ENCODE assay signal across 8 cellular contexts in genomic region chr11:33829430-33830141, GRCh38. TPM values are rescaled to one million over a fixed set of nuclear protein-coding genes. Genes with fewer than 3 reads are reported as not detected.
DNase-seq lines count a peak whose midpoint lies in the region; ATAC-seq and TF ChIP-seq lines count a peak whose summit lies in the region.

No MANE protein-coding gene starts in this region.

- TF ChIP-seq RAD21 in SK-N-SH (IDR thresholded peaks at IDR 0.05; ENCODE audit: low read length), result peak; percentile 88

- peak; percentile 93 for TF ChIP-seq CTCF in SK-N-SH (IDR thresholded peaks at IDR 0.05)

- TF ChIP-seq EP300 in SK-N-SH (IDR thresholded peaks at IDR 0.05; ENCODE audit: borderline replicate concordance in 1 of 2, low read depth in 1 of 2, low read length in 1 of 2), result no peak

- intact Hi-C loops in left ventricle myocardium superior (cut with micrococcal nuclease), result no loop called here
- intact Hi-C loops in posterior cingulate gyrus (cut with DNase I), result loop anchor here (1.0 to 10.0 kb wide), 3 partner anchors 21 to 465 kb away; no protein-coding TSS in a partner anchor

- peaks cover 0 to 7% of the 10 kb centered on the region in 2 experiments; a peak in 1 of 4 replicates for H3K4me1 ChIP-seq in SK-N-SH (ENCODE audit: control insufficient read depth in 1 of 2, insufficient read depth in 2 of 2, low read depth in 1 of 2, low read length in 1 of 2)

- peak overlapping the region; percentile 80 for H2AFZ ChIP-seq in SK-N-SH (ENCODE audit: low read depth)

- H3K4me2 ChIP-seq in SK-N-SH, result peak overlapping the region; percentile 74

- peak overlapping the region; percentile 19; the same call in 1 of the 2 replicates for H3K9ac ChIP-seq in SK-N-SH

- H3K4me3 Mint-ChIP-seq in IgD-negative memory B cell, result peak overlapping the region; percentile 2 to 89 (median 72)

- POLR2A ChIA-PET in SK-N-SH (lab: Yijun Ruan, JAX), result no interaction called here

- DNase-seq in AML-193 (lab: John Stamatoyannopoulos, UW) (peak; percentile 28 to 34), SK-N-SH (peak; percentile 78), amniotic epithelial cell (ENCODE audit: low read depth) (peak; percentile 66), left ventricle myocardium superior (peak; percentile 55), posterior cingulate gyrus (peak in 7 of 10 donors; percentile 35 to 93 (median 63)), cortex of kidney (lab: John Stamatoyannopoulos, UW) (no peak)

- H3K4me1 Mint-ChIP-seq in IgD-negative memory B cell, result peaks cover 0 to 6% (median 3%) of the 10 kb centered on the region in 3 donors

- H3K27ac ChIP-seq in SK-N-SH (ENCODE audit: low read depth in 2 of 2, low read length in 1 of 2), result no peak overlapping the region

- H3K79me2 ChIP-seq in SK-N-SH (ENCODE audit: insufficient read depth), result no peaks in the 10 kb centered on the region

- 19% methylated on average over 10 of the region's 10 CpGs for WGBS in SK-N-SH (ENCODE audit: low lambda C conversion rate)

- H3K9me3 ChIP-seq in SK-N-SH, result no peaks in the 10 kb centered on the region

- peaks cover 19% of the 10 kb centered on the region; the same call in 1 of the 2 replicates for H3K27me3 ChIP-seq in SK-N-SH (ENCODE audit: insufficient read depth)

- H3K36me3 Mint-ChIP-seq in IgD-negative memory B cell, result peaks cover 5% of the 10 kb centered on the region

- ATAC-seq in GM18870 (IDR thresholded peaks at IDR 0.05; ENCODE audit: unreplicated experiment) (peak; percentile 67), left ventricle myocardium superior (peak; percentile 88)

- H3F3A ChIP-seq in SK-N-SH (replicated peaks; ENCODE audit: insufficient read depth), result no peaks in the 10 kb centered on the region

- CTCF ChIA-PET in SK-N-SH (lab: Yijun Ruan, JAX), result interaction anchor here (0.6 to 10.2 kb wide), 59 partner anchors 8 to 583 kb away, joined by 3 to 213 read pairs (median 4); partner anchors contain the start of genes C11orf91 and KIAA1549L

- no peaks in the 10 kb centered on the region for H4K20me1 ChIP-seq in SK-N-SH (ENCODE audit: insufficient read depth)

- H3K27ac Mint-ChIP-seq in IgD-negative memory B cell, result peak overlapping the region in 2 of 3 donors; percentile 29 to 42

- H3K4me3 ChIP-seq in SK-N-SH (ENCODE audit: low read depth in 2 of 2, low read length in 1 of 2), result peak overlapping the region; percentile 49 to 62

- H3K9me3 Mint-ChIP-seq in IgD-negative memory B cell, result no peaks in the 10 kb centered on the region

- peaks cover 29% of the 10 kb centered on the region for H3K27me3 Mint-ChIP-seq in IgD-negative memory B cell

- H3K36me3 ChIP-seq in SK-N-SH (replicated peaks in 1 of 2; ENCODE audit: control insufficient read depth in 1 of 2, insufficient read depth in 2 of 2, low read length in 1 of 2), result no peaks in the 10 kb centered on the region

- H3K9me2 ChIP-seq in SK-N-SH, result no peaks in the 10 kb centered on the region

TF ChIP-seq in SK-N-SH, 30 proteins besides CTCF, POLR2A, EP300 and RAD21:
- no peak for TF ChIP-seq RCOR1 (IDR thresholded peaks at IDR 0.05; ENCODE audit: low read length)
- peak; percentile 68 for TF ChIP-seq SMC3 (IDR thresholded peaks at IDR 0.05; ENCODE audit: low read depth, low read length)

RNA-seq across cellular contexts. Expression of gene FBXO3, which starts 55.3 kb away (rescaled TPM):
- 26.6 TPM for polyA plus RNA-seq in IgD-negative memory B cell
- 17.9 and 27.0 TPM in 2 replicates for polyA plus RNA-seq in SK-N-SH (2012; rRNA removed)
- 21.6 and 26.1 TPM in 2 replicates for polyA plus RNA-seq in SK-N-SH (2012; cell fraction: cytosol; rRNA removed)
- polyA plus RNA-seq in SK-N-SH (2012; cell fraction: nucleus; rRNA removed), result 8.6 and 26.3 TPM in 2 replicates
- total RNA-seq in left ventricle myocardium superior, result 53.3 TPM
